ENCODE assay signal across 2 cellular contexts in genomic region chr10:99742701-99743100, GRCh38.
TF ChIP-seq lines count a peak whose summit lies in the region.

No MANE protein-coding gene starts in this region.

TF ChIP-seq in A549, 52 proteins besides CTCF, POLR2A, EP300 and RAD21:
- TF ChIP-seq RNF2 (IDR thresholded peaks at IDR 0.05; ENCODE audit: borderline replicate concordance, low read depth), result no peak
- TF ChIP-seq ZSCAN20 (CRISPR knock-in tag; IDR thresholded peaks at IDR 0.05), result no peak
- no peak for TF ChIP-seq NPAS2 (CRISPR knock-in tag; IDR thresholded peaks at IDR 0.05; ENCODE audit: borderline replicate concordance)

TF ChIP-seq in GM12878, 131 proteins besides CTCF, POLR2A, EP300 and RAD21:
- TF ChIP-seq KDM1A (IDR thresholded peaks at IDR 0.05; ENCODE audit: borderline replicate concordance), result no peak
- TF ChIP-seq JUNB (IDR thresholded peaks at IDR 0.05), result peak; percentile 41
